ENCODE assay signal across 8 cellular contexts in genomic region chr17:50482516-50482915, GRCh38. TPM values are rescaled to one million over a fixed set of nuclear protein-coding genes. Genes with fewer than 3 reads are reported as not detected.
A peak's percentile ranks its signal among the peaks of the same experiment; 100 is the strongest.
DNase-seq lines count a peak whose midpoint lies in the region; ATAC-seq and TF ChIP-seq lines count a peak whose summit lies in the region.

No MANE protein-coding gene starts in this region.

- H3K27ac Mint-ChIP-seq in endothelial cell (ENCODE audit: unreplicated experiment) = no peak overlapping the region

- H3K4me3 Mint-ChIP-seq in endothelial cell (ENCODE audit: unreplicated experiment) = no peak overlapping the region

- H3K9me3 Mint-ChIP-seq in endothelial cell (ENCODE audit: unreplicated experiment) = no peaks in the 10 kb centered on the region

- peaks cover 4% of the 10 kb centered on the region for H3K27me3 Mint-ChIP-seq in endothelial cell (ENCODE audit: unreplicated experiment)

- H3K36me3 Mint-ChIP-seq in endothelial cell (ENCODE audit: low read depth, unreplicated experiment) = peaks cover 17% of the 10 kb centered on the region

- DNase-seq in DMS 273 treated with DMSO at 0.1 percent for 48 hours (lab: John Stamatoyannopoulos, UW) = peak; percentile 46
- peak; percentile 71 for DNase-seq in NOMO-1 treated with DMSO at 0.1 percent for 48 hours (lab: John Stamatoyannopoulos, UW; ENCODE audit: unreplicated experiment)
- DNase-seq in activated CD8-positive, alpha-beta memory T cell treated with anti-CD3 and anti-CD28 coated beads, Interleukin-2, amount 50 U/mL, for 24 hours (ENCODE audit: extremely low read depth) = peak; percentile 38
- peak; percentile 88 for DNase-seq in endothelial cell (ENCODE audit: low spot score)
- DNase-seq in middle frontal gyrus (ENCODE audit: extremely low spot score, low spot score) = peak; percentile 67
- DNase-seq in stimulated activated CD8-positive, alpha-beta memory T cell treated with anti-CD3 and anti-CD28 coated beads, Interleukin-15, amount 100 ng/mL, for 4 hours (ENCODE audit: low read depth in 2 of 2) = peak; percentile 27 to 28

- TF ChIP-seq CTCF in endothelial cell (IDR thresholded peaks at IDR 0.05; ENCODE audit: unreplicated experiment) = peak; percentile 86

- peaks cover 5% of the 10 kb centered on the region for H3K4me1 Mint-ChIP-seq in endothelial cell (ENCODE audit: unreplicated experiment)

- ATAC-seq in HG03025 (IDR thresholded peaks at IDR 0.05; ENCODE audit: low FRiP score, unreplicated experiment) (peak; percentile 47), GM21528 (IDR thresholded peaks at IDR 0.05; ENCODE audit: low FRiP score, unreplicated experiment) (no peak)

RNA-seq across cellular contexts. Expression of gene RSAD1, which starts 3.9 kb away (rescaled TPM):
- 25.9 TPM for total RNA-seq in endothelial cell (ENCODE audit: unreplicated experiment)

RNA-seq across cellular contexts. Expression of gene CHAD, which starts 13.8 kb away (rescaled TPM):
- not detected for total RNA-seq in endothelial cell (ENCODE audit: unreplicated experiment)

RNA-seq across cellular contexts. Expression of gene MYCBPAP, which starts 25.7 kb away (rescaled TPM):
- 0.72 TPM for total RNA-seq in endothelial cell (ENCODE audit: unreplicated experiment)

RNA-seq across cellular contexts. Expression of gene EPN3, which starts 50.0 kb away (rescaled TPM):
- 0.49 TPM for total RNA-seq in endothelial cell (ENCODE audit: unreplicated experiment)

RNA-seq across cellular contexts. Expression of gene ACSF2, which starts 56.5 kb away (rescaled TPM):
- 51.0 TPM for total RNA-seq in endothelial cell (ENCODE audit: unreplicated experiment)

Comparison
In these comparisons a context has a peak if more than half of its experiments do, and no peak if none do; other contexts are left out.
1. DNase-seq: peak in every context shown above with its lines; median percentile 88 in endothelial cell; 71 in NOMO-1 treated with DMSO at 0.1 percent for 48 hours; 67 in middle frontal gyrus; 46 in DMS 273 treated with DMSO at 0.1 percent for 48 hours; 38 in activated CD8-positive, alpha-beta memory T cell treated with anti-CD3 and anti-CD28 coated beads, Interleukin-2, amount 50 U/mL, for 24 hours; 28 in stimulated activated CD8-positive, alpha-beta memory T cell treated with anti-CD3 and anti-CD28 coated beads, Interleukin-15, amount 100 ng/mL, for 4 hours.